Comparison of ENCODE assay signal across 9 cellular contexts in the genomic region with DNA sequence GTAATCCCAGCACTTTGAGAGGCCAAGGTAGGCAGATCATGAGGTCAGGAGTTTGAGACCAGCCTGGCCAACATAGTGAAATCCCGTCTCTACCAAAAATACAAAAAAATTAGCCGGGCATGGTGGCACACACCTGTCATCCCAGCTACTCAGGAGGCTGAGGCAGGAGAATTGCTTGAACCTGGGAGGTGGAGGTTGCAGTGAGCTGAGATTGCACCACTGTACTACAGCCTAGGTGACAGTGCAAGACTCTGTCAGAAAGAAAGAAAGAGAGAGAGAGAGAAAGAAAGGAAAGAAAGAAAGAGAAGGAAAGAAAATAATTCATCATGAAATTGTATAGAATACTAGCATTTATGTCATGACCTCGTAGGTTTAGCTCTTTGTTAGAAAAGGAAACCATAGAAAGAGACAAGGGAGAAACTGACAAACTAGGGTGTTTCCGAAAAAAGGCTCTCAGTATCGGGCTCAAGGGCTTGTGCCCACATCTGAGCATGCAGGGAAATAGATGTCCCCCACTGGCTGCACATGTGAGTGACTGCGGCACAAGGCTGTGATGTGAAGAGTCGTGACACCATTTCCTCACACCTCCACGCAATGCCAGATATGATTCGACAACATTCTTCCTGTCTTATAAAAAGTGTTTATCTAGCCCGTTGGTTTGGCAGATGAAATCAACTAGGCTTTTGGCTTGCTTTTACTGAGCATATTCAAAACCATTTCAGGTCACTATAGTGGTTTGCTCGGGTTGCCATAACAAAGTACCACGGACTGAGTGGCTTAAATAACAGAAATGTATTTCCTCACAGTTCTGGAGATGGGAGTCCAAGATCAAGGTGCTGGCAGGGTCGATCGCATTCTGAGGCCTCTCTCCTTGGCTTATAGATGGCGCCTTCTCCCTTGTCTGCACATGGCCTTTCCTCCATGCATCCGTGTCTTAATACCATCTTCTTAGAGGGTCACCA. TPM values are rescaled to one million over a fixed set of nuclear protein-coding genes. Genes with fewer than 3 reads are reported as not detected.
DNase-seq lines count a peak whose midpoint lies in the region; ATAC-seq and TF ChIP-seq lines count a peak whose summit lies in the region.
"Had no signal": no experiment of that assay in that cellular context is flagged by ENCODE, and none has a peak within 500 bp of the region (broad histone marks: within the 10 kb centered on the region; RNA-seq: fewer than 3 reads in every experiment).

No MANE protein-coding gene starts in this region.

- H3K4me3 ChIP-seq in IMR-90 (ENCODE audit: insufficient read depth, low read depth, low read length) (no peak overlapping the region), heart right ventricle (peak overlapping the region in 9 of 10 donors; percentile 40 to 71 (median 53))
- H3K4me3 ChIP-seq: SK-N-MC had no signal

- peak overlapping the region; percentile 68; the same call in 1 of the 2 replicates for H3K18ac ChIP-seq in IMR-90 (ENCODE audit: low read depth, low read length)

- 0 out of 4 replicates have a peak, but pooled peaks cover 0 to 6% of the 10 kb centered on the region in 2 experiments for H3K79me1 ChIP-seq in IMR-90 (ENCODE audit: low read depth in 1 of 2, low read length in 2 of 2)

- 0 out of 2 replicates have a peak overlapping the region, but pooled peaks have one; percentile 75 for H4K5ac ChIP-seq in IMR-90 (ENCODE audit: low read depth, low read length)

- 93% methylated on average over 3 of the region's 16 CpGs; no CpG with 5 or more reads in 1 of the 2 experiments for WGBS in IMR-90 (ENCODE audit: extremely low coverage in 2 of 2, insufficient read length in 1 of 2), 2 experiments
- 63 to 72% methylated on average over 16 of the region's 16 CpGs for WGBS in heart right ventricle, 2 donors

- peak overlapping the region; percentile 60 for H3K4me2 ChIP-seq in IMR-90 (ENCODE audit: low read depth, low read length)

- H3K27ac ChIP-seq in IMR-90 (ENCODE audit: insufficient read depth, low read length) (no peak overlapping the region), heart right ventricle (peak overlapping the region in 8 of 10 donors; percentile 78 to 98 (median 88))
- H3K27ac ChIP-seq: SK-N-MC had no signal

- no peaks in the 10 kb centered on the region for H3K36me3 ChIP-seq in IMR-90 (ENCODE audit: control insufficient read depth, insufficient read depth, low read length)
- peaks cover 0 to 21% (median 0%) of the 10 kb centered on the region in 9 donors for H3K36me3 ChIP-seq in heart right ventricle

- in situ Hi-C loops in IMR-90 (cut with MboI; ENCODE audit: low sequenced_read_pairs) = loop anchor here (5.0 kb wide), 1 partner anchor 83 kb away; no protein-coding TSS in a partner anchor

- H3K9me3 ChIP-seq in IMR-90 (ENCODE audit: control insufficient read depth, insufficient read depth, low read length) (no peaks in the 10 kb centered on the region), heart right ventricle (no peaks in the 10 kb centered on the region)

- H2BK15ac ChIP-seq in IMR-90 (ENCODE audit: low read depth, low read length) = peak overlapping the region; percentile 36; the same call in 1 of the 3 replicates

- POLR2A ChIA-PET in IMR-90 (lab: Charles Lee; ENCODE audit: unreplicated experiment) = no interaction called here

- no TSS peak for BruUV-seq in IMR-90 (replicated peaks; lab: Mats Ljungman, UMichigan)

- peak overlapping the region; percentile 42; the same call in 1 of the 2 replicates for H2AK5ac ChIP-seq in IMR-90 (ENCODE audit: low read depth, low read length)

- peak overlapping the region; percentile 28 for H2BK5ac ChIP-seq in IMR-90 (ENCODE audit: low read depth, low read length, poor library complexity, severe bottlenecking)

- intact Hi-C loops in IMR-90 (cut with micrococcal nuclease) (loop anchor here (5.0 kb wide), 2 partner anchors 103 to 302 kb away; partner anchors contain the start of gene KIFBP), heart right ventricle (cut with DNase I) (loop anchor here in 7 of 10 donors (5.0 kb wide), 6 partner anchors 33 to 103 kb away; partner anchors contain the start of gene KIFBP (in 1 of the 7))

- peak overlapping the region; percentile 86; the same call in 1 of the 2 replicates for H3K23ac ChIP-seq in IMR-90 (ENCODE audit: low read depth, low read length)

- H2AK9ac ChIP-seq in IMR-90 (replicated peaks; ENCODE audit: low read depth, low read length, poor library complexity) = peak overlapping the region; percentile 23

- peak overlapping the region; percentile 62; the same call in 1 of the 2 replicates for H2BK120ac ChIP-seq in IMR-90 (ENCODE audit: low read depth, low read length)

- H3K4me1 ChIP-seq in IMR-90 (ENCODE audit: control insufficient read depth, insufficient read depth, low read length) = peaks cover 7% of the 10 kb centered on the region
- peaks cover 0 to 78% (median 22%) of the 10 kb centered on the region in 9 donors for H3K4me1 ChIP-seq in heart right ventricle

- no peak for TF ChIP-seq CTCF in IMR-90 (conservative IDR thresholded peaks at IDR 0.05; ENCODE audit: low read depth, low read length)
- no peak for TF ChIP-seq CTCF in heart right ventricle (IDR thresholded peaks at IDR 0.05)

- no peak for TF ChIP-seq POLR2A in IMR-90 (IDR thresholded peaks at IDR 0.05; ENCODE audit: low read depth, low read length)

- DNase-seq in IMR-90 = peak; percentile 54
- peak; percentile 53 for DNase-seq in activated T-cell treated with anti-CD3 and anti-CD28 coated beads for 4 hours
- peak in 1 of 2 donors; percentile 44 for DNase-seq in heart right ventricle
- DNase-seq in stimulated activated CD8-positive, alpha-beta memory T cell treated with anti-CD3 and anti-CD28 coated beads, Interleukin-15, amount 100 ng/mL, for 24 hours (ENCODE audit: low read depth) = peak; percentile 23
- no peak for DNase-seq in 8988T
- no peak for DNase-seq in iPS-NIHi11 (ENCODE audit: low spot score)
- DNase-seq in NCI-H2196 treated with DMSO at 0.1 percent for 48 hours (lab: John Stamatoyannopoulos, UW; ENCODE audit: unreplicated experiment) = no peak

- dilution Hi-C loops in IMR-90 (cut with HindIII; ENCODE audit: low sequenced_read_pairs, unreplicated experiment) = no loop called here

- no peak overlapping the region for H3K56ac ChIP-seq in IMR-90 (ENCODE audit: extremely low read depth, insufficient read depth, low read length)

- no peak overlapping the region for H3K9ac ChIP-seq in IMR-90 (ENCODE audit: low read depth, low read length)

- no peaks in the 10 kb centered on the region; the same call in 1 of the 2 replicates for H3K9me1 ChIP-seq in IMR-90 (ENCODE audit: insufficient read depth, low read length)

- H4K91ac ChIP-seq in IMR-90 (ENCODE audit: insufficient read depth, low read depth, low read length) = no peak overlapping the region; the same call in 1 of the 2 replicates

- ATAC-seq in GM19023 (IDR thresholded peaks at IDR 0.05; ENCODE audit: unreplicated experiment) = peak; percentile 31
- no peak for ATAC-seq in IMR-90 (ENCODE audit: low read depth)
- ATAC-seq in heart right ventricle = peak in 5 of 8 donors; percentile 25 to 57 (median 38)

- peak overlapping the region; percentile 79 for H2AFZ ChIP-seq in IMR-90 (replicated peaks; ENCODE audit: low read length, poor library complexity)

- peak overlapping the region; percentile 64 for H3K14ac ChIP-seq in IMR-90 (replicated peaks; ENCODE audit: low read depth, low read length)

- peak overlapping the region; percentile 7 to 66; a peak in 3 of 4 replicates for H4K8ac ChIP-seq in IMR-90 (ENCODE audit: low read depth in 2 of 2, low read length in 2 of 2)

- no peaks in the 10 kb centered on the region for H4K20me1 ChIP-seq in IMR-90 (ENCODE audit: insufficient read depth, low read length)

- CTCF ChIA-PET in IMR-90 (lab: Yijun Ruan, JAX) = no interaction called here

- peak overlapping the region; percentile 82 for H2BK20ac ChIP-seq in IMR-90 (ENCODE audit: low read depth, low read length)

- TF ChIP-seq RAD21 in IMR-90 (IDR thresholded peaks at IDR 0.05; ENCODE audit: low read length) = no peak

- H3K27me3 ChIP-seq in IMR-90 (ENCODE audit: control insufficient read depth, insufficient read depth, low read length) (no peaks in the 10 kb centered on the region), heart right ventricle (no peaks in the 10 kb centered on the region)

- peak overlapping the region; percentile 33 for H3K4ac ChIP-seq in IMR-90 (ENCODE audit: low read depth, low read length)

TF ChIP-seq in IMR-90, 13 proteins besides CTCF, POLR2A, EP300 and RAD21:
- no peak for TF ChIP-seq BHLHE40 (IDR thresholded peaks at IDR 0.05; ENCODE audit: low read depth, low read length)
- no peak for TF ChIP-seq NFE2L2 (IDR thresholded peaks at IDR 0.05; ENCODE audit: low read depth, low read length)
- TF ChIP-seq MXI1 (IDR thresholded peaks at IDR 0.05; ENCODE audit: borderline replicate concordance, low read depth, low read length) = no peak
- no peak for TF ChIP-seq MAFK (IDR thresholded peaks at IDR 0.05; ENCODE audit: low read depth, low read length)

RNA-seq across cellular contexts. Expression of gene SRGN, which starts 2.0 kb away (rescaled TPM):
- total RNA-seq in IMR-90 (2012; rRNA removed) (41.4 and 46.4 TPM in 2 replicates), heart right ventricle (100 to 1,000 TPM in 1 of 10 donors, 10 to 100 TPM in 9; 30.0 to 156 (median 51.8) TPM)
- polyA plus RNA-seq in IMR-90 (2012; rRNA removed) (29.8 and 33.3 TPM in 2 replicates), heart right ventricle (10 to 100 TPM; 23.1 to 99.2 TPM)
- 12.4 and 25.7 TPM in 2 replicates for polyA plus RNA-seq in IMR-90 (2012; cell fraction: cytosol; rRNA removed)
- 2.0 and 10.7 TPM in 2 replicates for polyA plus RNA-seq in IMR-90 (2012; cell fraction: nucleus; rRNA removed; ENCODE audit: low replicate concordance)

RNA-seq across cellular contexts. Expression of gene VPS26A, which starts 34.1 kb away (rescaled TPM):
- total RNA-seq in IMR-90 (2012; rRNA removed) = 7.2 and 24.7 TPM in 2 replicates
- 12.9 and 18.7 TPM in 2 replicates for polyA plus RNA-seq in IMR-90 (2012; rRNA removed)
- polyA plus RNA-seq in IMR-90 (2012; cell fraction: cytosol; rRNA removed) = 1.2 and 1.4 TPM in 2 replicates
- polyA plus RNA-seq in IMR-90 (2012; cell fraction: nucleus; rRNA removed; ENCODE audit: low replicate concordance) = 0.28 and 5.0 TPM in 2 replicates
- 10 to 100 TPM; 30.0 to 43.8 (median 35.2) TPM for total RNA-seq in heart right ventricle
- 10 to 100 TPM; 15.9 to 20.0 TPM for polyA plus RNA-seq in heart right ventricle

Comparison
In these comparisons a context has a peak if more than half of its experiments do, and no peak if none do; other contexts are left out.
1. DNase-seq: peak in IMR-90 (single experiment), activated T-cell treated with anti-CD3 and anti-CD28 coated beads for 4 hours (single experiment) and stimulated activated CD8-positive, alpha-beta memory T cell treated with anti-CD3 and anti-CD28 coated beads, Interleukin-15, amount 100 ng/mL, for 24 hours (single experiment); none in 8988T (single experiment), iPS-NIHi11 (single experiment) and NCI-H2196 treated with DMSO at 0.1 percent for 48 hours (single experiment).